ENCODE assay signal across 11 cellular contexts in the genomic region with DNA sequence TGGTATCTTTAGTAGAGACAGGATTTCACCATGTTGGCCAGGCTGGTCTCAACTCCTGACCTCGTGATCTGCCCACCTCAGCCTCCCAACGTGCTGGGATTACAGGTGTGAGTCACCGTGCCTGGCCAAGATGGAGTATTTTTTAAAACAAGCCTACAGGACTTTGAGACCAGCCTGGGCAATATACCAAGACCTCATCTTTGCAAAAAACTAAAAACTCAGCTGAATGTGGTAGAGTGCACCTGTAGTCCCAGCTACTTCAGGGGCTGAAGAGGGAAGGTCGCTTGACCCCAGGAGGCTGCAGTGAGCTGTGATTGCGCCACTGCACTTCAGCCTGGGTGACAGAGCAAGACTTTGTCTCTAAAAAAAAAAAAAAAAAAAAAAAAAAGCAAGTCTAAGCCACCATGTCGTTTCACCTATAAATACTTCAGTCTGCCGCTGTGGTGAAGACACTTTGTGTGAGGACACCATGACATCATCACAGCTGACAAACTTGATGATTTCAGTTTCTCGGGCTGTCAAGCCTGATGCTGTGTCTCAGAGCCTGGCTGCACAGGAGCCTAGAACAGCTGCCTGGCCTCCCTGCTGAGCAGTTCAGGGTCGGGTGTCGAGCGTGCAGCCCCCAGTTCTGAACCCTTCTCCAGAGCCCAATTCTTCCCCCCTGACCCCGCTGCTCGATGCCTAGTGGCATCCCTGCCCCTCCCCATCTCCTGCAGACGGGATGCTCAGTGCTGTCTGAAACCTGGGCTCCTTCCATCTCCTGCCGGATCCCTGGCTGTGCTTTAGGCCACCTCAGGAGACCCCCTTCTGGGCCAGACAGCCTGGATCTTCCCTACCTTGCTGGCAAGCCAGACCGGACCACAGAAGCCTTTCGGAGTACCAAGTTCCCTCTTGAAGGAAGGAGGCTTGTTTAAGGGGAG.
A peak's percentile ranks its signal among the peaks of the same experiment; 100 is the strongest.
DNase-seq lines count a peak whose midpoint lies in the region; ATAC-seq and TF ChIP-seq lines count a peak whose summit lies in the region.
"Had no signal": no experiment of that assay in that cellular context is flagged by ENCODE, and none has a peak within 500 bp of the region (broad histone marks: within the 10 kb centered on the region; RNA-seq: fewer than 3 reads in every experiment).

No MANE protein-coding gene starts in this region.

- H3K4me3 ChIP-seq in thymus (ENCODE audit: low read length): peak overlapping the region; percentile 24

- H3K4me1 ChIP-seq in thymus (ENCODE audit: control insufficient read depth, insufficient read depth, low read length): no peaks in the 10 kb centered on the region

- H3K4me1 Mint-ChIP-seq in chondrocyte (ENCODE audit: low read depth): peaks cover 8% of the 10 kb centered on the region

- DNase-seq in stimulated activated CD4-positive, alpha-beta T cell treated with anti-CD3 and anti-CD28 coated beads, Interleukin-15, amount 100 ng/mL, for 24 hours: peak; percentile 8
- no peak for DNase-seq in stimulated activated CD4-positive, alpha-beta T cell treated with anti-CD3 and anti-CD28 coated beads, Interleukin-2, amount 100 ng/mL, for 48 hours
- DNase-seq in NAMALWA (ENCODE audit: low spot score) (peak; percentile 76), glomerular visceral epithelial cell (ENCODE audit: extremely low spot score) (peak; percentile 31), NCI-H146 (lab: John Stamatoyannopoulos, UW) (no peak), chondrocyte (ENCODE audit: low spot score) (no peak)
- DNase-seq: GDM1, kidney, NCI-H1417 treated with DMSO at 0.1 percent for 48 hours had no signal

- no peak overlapping the region for H3K4me3 Mint-ChIP-seq in chondrocyte (ENCODE audit: unreplicated experiment)

- no peak for TF ChIP-seq CTCF in chondrocyte (IDR thresholded peaks at IDR 0.05)

- H3K27ac Mint-ChIP-seq in chondrocyte (ENCODE audit: unreplicated experiment): no peak overlapping the region

- no peaks in the 10 kb centered on the region for H3K36me3 ChIP-seq in thymus (ENCODE audit: control insufficient read depth, insufficient read depth)

- ATAC-seq in GM19324 (IDR thresholded peaks at IDR 0.05; ENCODE audit: low FRiP score, unreplicated experiment): no peak

- H3K27ac ChIP-seq in thymus (ENCODE audit: low read depth): no peak overlapping the region

- H3K36me3 Mint-ChIP-seq in chondrocyte (ENCODE audit: low read depth): peaks cover 11% of the 10 kb centered on the region

- peaks cover 5% of the 10 kb centered on the region for H3K27me3 ChIP-seq in thymus (ENCODE audit: control insufficient read depth, insufficient read depth)

- H3K27me3 Mint-ChIP-seq in chondrocyte (ENCODE audit: low read depth): no peaks in the 10 kb centered on the region

- no peaks in the 10 kb centered on the region for H3K9me3 Mint-ChIP-seq in chondrocyte (ENCODE audit: low read depth)

- 60% methylated on average over 17 of the region's 17 CpGs for WGBS in thymus

- no peaks in the 10 kb centered on the region for H3K9me3 ChIP-seq in thymus (ENCODE audit: control insufficient read depth)

Comparison
In these comparisons a context has a peak if more than half of its experiments do, and no peak if none do; other contexts are left out.
1. DNase-seq: peak in stimulated activated CD4-positive, alpha-beta T cell treated with anti-CD3 and anti-CD28 coated beads, Interleukin-15, amount 100 ng/mL, for 24 hours (single experiment), NAMALWA (single experiment) and glomerular visceral epithelial cell (single experiment); none in stimulated activated CD4-positive, alpha-beta T cell treated with anti-CD3 and anti-CD28 coated beads, Interleukin-2, amount 100 ng/mL, for 48 hours (0 of 2), NCI-H146 (single experiment) and chondrocyte (single experiment).